ENCODE assay signal across 25 cellular contexts in the genomic region with DNA sequence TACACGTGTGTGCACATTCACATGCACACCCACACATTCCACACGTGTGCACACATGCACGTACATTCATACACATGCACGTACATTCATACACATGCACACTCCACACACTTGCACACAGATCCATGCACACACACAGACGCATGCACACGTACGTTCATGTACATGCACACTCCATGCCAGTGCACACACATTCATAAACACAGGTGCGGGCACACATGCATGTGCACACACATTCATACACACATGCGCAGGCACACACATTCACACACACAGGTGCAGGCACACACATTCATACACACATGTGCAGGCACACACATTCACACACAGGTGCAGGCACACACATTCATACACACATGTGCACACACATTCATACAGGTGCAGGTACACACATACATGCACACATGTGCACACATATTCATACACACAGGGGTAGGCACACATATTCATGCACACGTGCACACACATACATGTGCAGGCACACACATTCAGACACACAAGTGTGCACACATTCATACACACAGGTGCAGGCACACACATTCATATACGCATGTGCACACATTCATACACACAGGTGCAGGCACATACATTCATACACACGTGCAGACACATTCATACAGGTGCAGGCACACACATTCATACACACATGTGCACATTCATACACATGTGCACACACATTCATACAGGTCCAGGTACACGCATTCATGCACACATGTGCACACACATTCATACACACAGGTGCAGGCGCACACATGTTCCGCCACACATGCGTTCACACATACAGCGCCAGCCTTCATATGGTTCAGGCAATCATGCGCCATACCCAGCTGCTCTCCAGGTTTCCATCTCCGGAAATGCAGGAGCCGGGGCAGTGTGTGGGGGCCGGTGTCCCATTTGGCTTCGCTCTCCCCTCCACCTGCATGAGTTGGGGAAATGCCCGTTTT.
DNase-seq lines count a peak whose midpoint lies in the region; ATAC-seq and TF ChIP-seq lines count a peak whose summit lies in the region.
"Had no signal": no experiment of that assay in that cellular context is flagged by ENCODE, and none has a peak within 500 bp of the region (broad histone marks: within the 10 kb centered on the region; RNA-seq: fewer than 3 reads in every experiment).

No MANE protein-coding gene starts in this region.

- no peak overlapping the region for H3K4me3 ChIP-seq in Peyer's patch
- no peak overlapping the region for H3K4me3 ChIP-seq in right lobe of liver
- no peak overlapping the region for H3K4me3 ChIP-seq in sigmoid colon
- H3K4me3 ChIP-seq in MM.1S (ENCODE audit: low read length) = no peak overlapping the region
- H3K4me3 ChIP-seq: ascending aorta, left ventricle myocardium inferior, ovary, uterus had no signal

- no peaks in the 10 kb centered on the region for H3K36me3 Mint-ChIP-seq in H9 (ENCODE audit: insufficient read depth in 1 of 3, low read depth in 3 of 3)
- H3K36me3 Mint-ChIP-seq: activated naive CD8-positive, alpha-beta T cell; CD14-positive monocyte; natural killer cell had no signal

- no peak overlapping the region for H4K91ac ChIP-seq in H9 (ENCODE audit: insufficient read length, low read depth, low read length)

- H2BK120ac ChIP-seq in H9 (ENCODE audit: low read depth, low read length, poor library complexity, severe bottlenecking) = no peak overlapping the region

- peak overlapping the region in 1 of 3 experiments; percentile 13; a peak in 2 of 7 replicates for H3K27ac Mint-ChIP-seq in H9
- H3K27ac Mint-ChIP-seq: activated naive CD8-positive, alpha-beta T cell; activated T-helper 17 cell treated with anti-CD3 and anti-CD28 coated beads, Interleukin-2, amount 50 U/mL, for 72 hours; CD14-positive monocyte; dendritic cell treated with granulocyte-macrophage colony-stimulating factor and Interleukin-4, amounts not matched to agents 40 ng/mL and 50 ng/mL, for 4 days; natural killer cell had no signal

- no peaks in the 10 kb centered on the region for H3K79me1 ChIP-seq in H9 (ENCODE audit: insufficient read depth, low read depth, low read length, poor library complexity, severe bottlenecking)

- intact Hi-C loops in right lobe of liver (cut with DNase I) (no loop called here), sigmoid colon (cut with DNase I) (no loop called here)

- H2BK5ac ChIP-seq in H9 (ENCODE audit: insufficient read length, low read length) = no peak overlapping the region

- no peaks in the 10 kb centered on the region for H3K9me2 ChIP-seq in MM.1S (replicated peaks; ENCODE audit: insufficient read depth, low read length)

- no peaks in the 10 kb centered on the region for H3F3A ChIP-seq in MM.1S (ENCODE audit: insufficient read depth, low read length)

- H3K4me1 Mint-ChIP-seq in H9 = peaks cover 9 to 17% of the 10 kb centered on the region in 2 experiments
- H3K4me1 Mint-ChIP-seq: activated T-helper 17 cell treated with anti-CD3 and anti-CD28 coated beads, Interleukin-2, amount 50 U/mL, for 72 hours; CD14-positive monocyte; central memory CD8-positive, alpha-beta T cell; natural killer cell had no signal

- no peak overlapping the region for H3K4me3 Mint-ChIP-seq in H9
- H3K4me3 Mint-ChIP-seq: activated naive CD8-positive, alpha-beta T cell; activated T-helper 17 cell treated with anti-CD3 and anti-CD28 coated beads, Interleukin-2, amount 50 U/mL, for 72 hours; CD14-positive monocyte; central memory CD8-positive, alpha-beta T cell; dendritic cell treated with granulocyte-macrophage colony-stimulating factor and Interleukin-4, amounts not matched to agents 40 ng/mL and 50 ng/mL, for 4 days; natural killer cell had no signal

- H2AK5ac ChIP-seq in H9 (ENCODE audit: insufficient read length, low read length) = no peak overlapping the region

- H3K4me1 ChIP-seq in H9 (ENCODE audit: insufficient read depth, low read length) (no peaks in the 10 kb centered on the region), Peyer's patch (no peaks in the 10 kb centered on the region), right lobe of liver (no peaks in the 10 kb centered on the region), sigmoid colon (no peaks in the 10 kb centered on the region), MM.1S (ENCODE audit: low read length) (no peaks in the 10 kb centered on the region)
- H3K4me1 ChIP-seq: ascending aorta, left ventricle myocardium inferior, uterus had no signal

- H2BK15ac ChIP-seq in H9 (ENCODE audit: low read depth, low read length) = no peak overlapping the region

- no peak overlapping the region for H2BK12ac ChIP-seq in H9 (ENCODE audit: insufficient read length, low read depth, low read length)

- no peaks in the 10 kb centered on the region for H3K23me2 ChIP-seq in H9 (ENCODE audit: insufficient read length, low read depth, low read length, poor library complexity, severe bottlenecking)

- TF ChIP-seq POLR2A in Peyer's patch (IDR thresholded peaks at IDR 0.05) (no peak), right lobe of liver (IDR thresholded peaks at IDR 0.05) (no peak), sigmoid colon (IDR thresholded peaks at IDR 0.05) (no peak)

- H3K56ac ChIP-seq in H9 (ENCODE audit: insufficient read length, low read depth, low read length) = no peak overlapping the region

- H3K27me3 Mint-ChIP-seq in H9 (ENCODE audit: low read depth) = peaks cover 13% of the 10 kb centered on the region

- peak overlapping the region; percentile 0 for H4K5ac ChIP-seq in H9 (ENCODE audit: insufficient read length, low read depth, low read length)

- H4K8ac ChIP-seq in H9 (replicated peaks; ENCODE audit: insufficient read length, low read depth, low read length) = peak overlapping the region; percentile 15

- no peak overlapping the region for H3K14ac ChIP-seq in H9 (ENCODE audit: insufficient read depth, low read length)

- H2AFZ ChIP-seq in H9 (ENCODE audit: low read length) (no peak overlapping the region), MM.1S (ENCODE audit: low read length) (no peak overlapping the region)

- H3K9ac ChIP-seq in H9 (ENCODE audit: extremely low read depth, insufficient read length, low read length) = no peak overlapping the region
- no peak overlapping the region for H3K9ac ChIP-seq in MM.1S (ENCODE audit: low read length)

- H3K79me2 ChIP-seq in H9 (ENCODE audit: insufficient read depth, low read length) (no peaks in the 10 kb centered on the region), MM.1S (ENCODE audit: low read length) (no peaks in the 10 kb centered on the region)

- H3K27ac ChIP-seq in H9 (ENCODE audit: insufficient read length, low read depth, low read length) (no peak overlapping the region), Peyer's patch (no peak overlapping the region), right lobe of liver (no peak overlapping the region), sigmoid colon (no peak overlapping the region), MM.1S (ENCODE audit: low read length) (no peak overlapping the region)
- H3K27ac ChIP-seq: ascending aorta, left ventricle myocardium inferior, ovary, uterus had no signal

- H3K36me3 ChIP-seq in Peyer's patch (no peaks in the 10 kb centered on the region), right lobe of liver (no peaks in the 10 kb centered on the region), sigmoid colon (no peaks in the 10 kb centered on the region), MM.1S (replicated peaks; ENCODE audit: insufficient read depth, low read length) (no peaks in the 10 kb centered on the region)
- H3K36me3 ChIP-seq: ascending aorta, left ventricle myocardium inferior, ovary, uterus had no signal

- no peak overlapping the region for H3K23ac ChIP-seq in H9 (ENCODE audit: insufficient read length, low read depth, low read length)

- H3K9me3 Mint-ChIP-seq in H9 = peaks cover 7 to 10% of the 10 kb centered on the region in 2 experiments; a peak in 4 of 5 replicates
- H3K9me3 Mint-ChIP-seq: natural killer cell had no signal

- no peak overlapping the region for H3T11ph ChIP-seq in H9 (ENCODE audit: low read length)

- no peak for TF ChIP-seq EP300 in sigmoid colon (IDR thresholded peaks at IDR 0.05)

- H4K20me1 ChIP-seq in H9 (ENCODE audit: control insufficient read depth, insufficient read depth, insufficient read length) = no peaks in the 10 kb centered on the region
- no peaks in the 10 kb centered on the region for H4K20me1 ChIP-seq in MM.1S (ENCODE audit: insufficient read depth, low read length)

- ATAC-seq in right lobe of liver = no peak
- ATAC-seq: activated T-helper 17 cell treated with anti-CD3 and anti-CD28 coated beads, Interleukin-2, amount 50 U/mL, for 72 hours; SK-N-SH treated with all-trans-retinoic acid at 6 μM for 48 hours had no signal

- no peak overlapping the region for H3K18ac ChIP-seq in H9 (ENCODE audit: insufficient read length, low read depth, low read length)

- TF ChIP-seq CTCF in H9 (conservative IDR thresholded peaks at IDR 0.05) = no peak
- no peak for TF ChIP-seq CTCF in Peyer's patch (IDR thresholded peaks at IDR 0.05)
- TF ChIP-seq CTCF in right lobe of liver (IDR thresholded peaks at IDR 0.05) = no peak
- no peak for TF ChIP-seq CTCF in sigmoid colon (IDR thresholded peaks at IDR 0.05)
- no peak for TF ChIP-seq CTCF in MM.1S (IDR thresholded peaks at IDR 0.05; ENCODE audit: low read length)

- 0 out of 2 replicates have a peak, but pooled peaks cover 2% of the 10 kb centered on the region for H3K27me3 ChIP-seq in H9 (ENCODE audit: insufficient read depth, low read length)
- no peaks in the 10 kb centered on the region for H3K27me3 ChIP-seq in Peyer's patch
- H3K27me3 ChIP-seq in right lobe of liver = no peaks in the 10 kb centered on the region
- peaks cover 0 to 27% (median 0%) of the 10 kb centered on the region in 3 donors for H3K27me3 ChIP-seq in sigmoid colon
- H3K27me3 ChIP-seq in MM.1S (replicated peaks; ENCODE audit: insufficient read depth, low read length) = peaks cover 71% of the 10 kb centered on the region
- H3K27me3 ChIP-seq: ascending aorta, ovary, uterus had no signal

- H3K9me3 ChIP-seq in H9 (ENCODE audit: control insufficient read depth, low read depth, low read length) (no peaks in the 10 kb centered on the region), Peyer's patch (no peaks in the 10 kb centered on the region), right lobe of liver (no peaks in the 10 kb centered on the region), sigmoid colon (no peaks in the 10 kb centered on the region), MM.1S (replicated peaks; ENCODE audit: insufficient read depth, low read length) (no peaks in the 10 kb centered on the region)
- H3K9me3 ChIP-seq: ascending aorta, left ventricle myocardium inferior, uterus had no signal

- peak; percentile 16 for DNase-seq in H9
- peak in 2 of 3 donors; percentile 19 to 20 for DNase-seq in Peyer's patch
- DNase-seq in right lobe of liver = peak; percentile 0 to 41 (median 13)
- peak; percentile 42 for DNase-seq in sigmoid colon
- no peak for DNase-seq in MM.1S
- DNase-seq in NCI-H748 treated with DMSO at 0.1 percent for 48 hours (lab: John Stamatoyannopoulos, UW) = no peak
- no peak for DNase-seq in mesenteric fat pad (ENCODE audit: low spot score)
- DNase-seq: activated CD4-positive, alpha-beta T cell treated with anti-CD3 and anti-CD28 coated beads, Interleukin-2, amount 50 U/mL, for 1 hour; DMS79; GDM1; left ventricle myocardium inferior; natural killer cell; NCI-H146; NCI-H2107; stimulated activated CD4-positive, alpha-beta T cell treated with anti-CD3 and anti-CD28 coated beads, Interleukin-12 subunit alpha, Interleukin-12 subunit beta, amount 100 ng/mL, for 4 hours; stimulated activated CD4-positive, alpha-beta T cell treated with anti-CD3 and anti-CD28 coated beads, Interleukin-4, amount 100 ng/mL, for 1 hour had no signal

- H3K4me2 ChIP-seq in H9 (ENCODE audit: insufficient read depth, insufficient read length, low read length) (no peak overlapping the region), MM.1S (ENCODE audit: low read depth, low read length) (no peak overlapping the region)

- H2BK20ac ChIP-seq in H9 (ENCODE audit: low read depth, low read length, poor library complexity, severe bottlenecking) = no peak overlapping the region

- H3K4ac ChIP-seq in H9 (ENCODE audit: low read depth, low read length) = no peak overlapping the region

- no CpG with 5 or more reads among the region's 23 CpGs for WGBS in H9 (ENCODE audit: extremely low coverage, insufficient read length, low lambda C conversion rate)
- 86% methylated on average over 20 of the region's 23 CpGs for WGBS in right lobe of liver (ENCODE audit: insufficient coverage, low coverage, low lambda C conversion rate, missing lambda C conversion rate)
- 95% methylated on average over 23 of the region's 23 CpGs for WGBS in sigmoid colon, 2 donors

Comparison
In these comparisons a context has a peak if more than half of its experiments do, and no peak if none do; other contexts are left out.
1. DNase-seq: peak in H9 (single experiment), Peyer's patch (2 of 3), right lobe of liver (3 of 3) and sigmoid colon (single experiment); none in MM.1S (single experiment), NCI-H748 treated with DMSO at 0.1 percent for 48 hours (single experiment) and mesenteric fat pad (single experiment).